In genomic region chr7:31478018-31478417, GRCh38 we compare ENCODE assay signal across 17 cellular contexts. TPM values are rescaled to one million over a fixed set of nuclear protein-coding genes. Genes with fewer than 3 reads are reported as not detected.
DNase-seq lines count a peak whose midpoint lies in the region; ATAC-seq and TF ChIP-seq lines count a peak whose summit lies in the region.
"Had no signal": no experiment of that assay in that cellular context is flagged by ENCODE, and none has a peak within 500 bp of the region (broad histone marks: within the 10 kb centered on the region; RNA-seq: fewer than 3 reads in every experiment).

No MANE protein-coding gene starts in this region.

- no peaks in the 10 kb centered on the region for H3K9me3 Mint-ChIP-seq in endodermal cell

- H3K79me2 ChIP-seq in OCI-LY3 (ENCODE audit: low read length) (no peaks in the 10 kb centered on the region), trophoblast cell (ENCODE audit: control insufficient read depth, insufficient read depth, low read length, poor library complexity) (no peaks in the 10 kb centered on the region)

- no peak overlapping the region for H3K23ac ChIP-seq in trophoblast cell (ENCODE audit: low read length)

- no peak overlapping the region for H3K18ac ChIP-seq in trophoblast cell (ENCODE audit: low read length)

- H4K91ac ChIP-seq in trophoblast cell (ENCODE audit: low read depth, low read length) = no peak overlapping the region

- no peak overlapping the region for H2AFZ ChIP-seq in OCI-LY3 (ENCODE audit: low read depth, low read length)
- H2AFZ ChIP-seq in trophoblast cell (ENCODE audit: insufficient read depth, low read length, poor library complexity) = no peak overlapping the region

- no peak overlapping the region for H4K12ac ChIP-seq in trophoblast cell (ENCODE audit: low read depth, low read length)

- WGBS in endodermal cell (ENCODE audit: insufficient coverage in 1 of 2, insufficient read length in 1 of 2), 2 experiments = 84 to 100% methylated on average over 1 to 2 of the region's 3 CpGs
- WGBS in trophoblast cell (ENCODE audit: extremely low coverage, insufficient coverage, insufficient read length) = no CpG with 5 or more reads among the region's 3 CpGs

- TF ChIP-seq CTCF in OCI-LY3 (IDR thresholded peaks at IDR 0.05; ENCODE audit: low read depth, low read length) = no peak
- TF ChIP-seq CTCF in endodermal cell (conservative IDR thresholded peaks at IDR 0.05) = no peak

- ATAC-seq in HG03354 (IDR thresholded peaks at IDR 0.05; ENCODE audit: poor library complexity, severe bottlenecking, unreplicated experiment) (no peak), GM21447 (IDR thresholded peaks at IDR 0.05; ENCODE audit: unreplicated experiment) (no peak), HG02678 (IDR thresholded peaks at IDR 0.05; ENCODE audit: unreplicated experiment) (no peak)
- ATAC-seq: A549, K562 had no signal

- H2BK5ac ChIP-seq in trophoblast cell (ENCODE audit: low read depth, low read length, poor library complexity) = no peak overlapping the region

- H3K4me1 ChIP-seq in OCI-LY3 (ENCODE audit: low read length) = peaks cover 12% of the 10 kb centered on the region
- peaks cover 11% of the 10 kb centered on the region for H3K4me1 ChIP-seq in endodermal cell (ENCODE audit: control insufficient read depth, insufficient read depth, low read length)
- peaks cover 3 to 6% of the 10 kb centered on the region in 2 experiments for H3K4me1 ChIP-seq in trophoblast cell (ENCODE audit: control insufficient read depth in 1 of 2, insufficient read depth in 2 of 2, low read length in 2 of 2)
- H3K4me1 ChIP-seq: A549, BE2C, HAP-1 had no signal

- no peak overlapping the region for H3K14ac ChIP-seq in trophoblast cell (ENCODE audit: low read length)

- peaks cover 48% of the 10 kb centered on the region for H3K4me1 Mint-ChIP-seq in endodermal cell
- H3K4me1 Mint-ChIP-seq: CD8-positive, alpha-beta memory T cell had no signal

- peaks cover 25% of the 10 kb centered on the region for H3K36me3 Mint-ChIP-seq in endodermal cell (ENCODE audit: low read depth)
- H3K36me3 Mint-ChIP-seq: CD8-positive, alpha-beta memory T cell had no signal

- H4K8ac ChIP-seq in trophoblast cell (ENCODE audit: low read depth, low read length) = no peak overlapping the region

- no peak overlapping the region for H2BK12ac ChIP-seq in trophoblast cell (ENCODE audit: low read length)

- H3K4me3 ChIP-seq in OCI-LY3 (ENCODE audit: low read length) (no peak overlapping the region), endodermal cell (ENCODE audit: low read length) (no peak overlapping the region), trophoblast cell (ENCODE audit: low read depth, low read length) (no peak overlapping the region)
- H3K4me3 ChIP-seq: A549, HAP-1, K562 had no signal

- H2BK120ac ChIP-seq in trophoblast cell (ENCODE audit: insufficient read depth, low read length, poor library complexity) = no peak overlapping the region

- no peaks in the 10 kb centered on the region for H3K27me3 Mint-ChIP-seq in endodermal cell (ENCODE audit: insufficient read depth)
- H3K27me3 Mint-ChIP-seq: CD8-positive, alpha-beta memory T cell had no signal

- H4K20me1 ChIP-seq in OCI-LY3 (ENCODE audit: insufficient read depth, low read length) = no peaks in the 10 kb centered on the region

- no peak overlapping the region for H3K27ac ChIP-seq in OCI-LY3 (ENCODE audit: low read length)
- H3K27ac ChIP-seq in endodermal cell (ENCODE audit: low read depth, low read length) = no peak overlapping the region
- no peak overlapping the region for H3K27ac ChIP-seq in trophoblast cell (ENCODE audit: low read depth, low read length)
- H3K27ac ChIP-seq: A549, HL-60 had no signal

- H3K4me3 Mint-ChIP-seq in endodermal cell = no peak overlapping the region
- H3K4me3 Mint-ChIP-seq: CD8-positive, alpha-beta memory T cell had no signal

- H3K27me3 ChIP-seq in OCI-LY3 (ENCODE audit: low read depth, low read length) (no peaks in the 10 kb centered on the region), endodermal cell (ENCODE audit: control insufficient read depth, insufficient read depth, low read length, poor library complexity, severe bottlenecking) (no peaks in the 10 kb centered on the region), trophoblast cell (ENCODE audit: insufficient read depth, low read length) (no peaks in the 10 kb centered on the region)
- H3K27me3 ChIP-seq: BE2C had no signal

- H3K36me3 ChIP-seq in OCI-LY3 (replicated peaks; ENCODE audit: low read depth, low read length) (no peaks in the 10 kb centered on the region), endodermal cell (ENCODE audit: control insufficient read depth, insufficient read depth, low read length) (no peaks in the 10 kb centered on the region), trophoblast cell (ENCODE audit: control insufficient read depth in 1 of 2, insufficient read depth in 2 of 2, low read length in 2 of 2) (no peaks in the 10 kb centered on the region)
- H3K36me3 ChIP-seq: BE2C, HAP-1 had no signal

- peak overlapping the region; percentile 30 for H3K27ac Mint-ChIP-seq in endodermal cell
- H3K27ac Mint-ChIP-seq: CD8-positive, alpha-beta memory T cell had no signal

- peaks cover 3% of the 10 kb centered on the region for H3K79me1 ChIP-seq in trophoblast cell (ENCODE audit: low read length)

- H3K4me2 ChIP-seq in OCI-LY3 (ENCODE audit: low read length) (peak overlapping the region; percentile 58; the same call in 1 of the 2 replicates), trophoblast cell (ENCODE audit: low read length) (no peak overlapping the region)
- H3K4me2 ChIP-seq: A549 had no signal

- no peaks in the 10 kb centered on the region for H3K9me3 ChIP-seq in OCI-LY3 (ENCODE audit: insufficient read depth, low read length)
- no peaks in the 10 kb centered on the region for H3K9me3 ChIP-seq in endodermal cell (ENCODE audit: control insufficient read depth, low read length)
- no peaks in the 10 kb centered on the region for H3K9me3 ChIP-seq in trophoblast cell (ENCODE audit: insufficient read depth, low read depth, low read length)
- H3K9me3 ChIP-seq: A549, BE2C, Caco-2, HAP-1 had no signal

- H3K9ac ChIP-seq in OCI-LY3 (ENCODE audit: low read length) (no peak overlapping the region), endodermal cell (ENCODE audit: extremely low read depth, low read length, poor library complexity, severe bottlenecking) (no peak overlapping the region), trophoblast cell (ENCODE audit: low read length) (no peak overlapping the region)

- H3K4ac ChIP-seq in trophoblast cell (ENCODE audit: low read depth, low read length) = no peak overlapping the region

- no peak for DNase-seq in endodermal cell
- DNase-seq in trophoblast cell = peak; percentile 47 to 71
- DNase-seq: BE2C; Caco-2; CD8-positive, alpha-beta memory T cell; DND-41; GDM1; GOT3 had no signal

- no peak overlapping the region for H2AK5ac ChIP-seq in trophoblast cell (ENCODE audit: low read length)

RNA-seq across cellular contexts. Expression of gene ITPRID1, which starts 35.9 kb away (rescaled TPM):
- 10 to 100 TPM in 1 of 2 donors, 1 to 10 TPM in 1; 5.6 to 21.8 TPM for total RNA-seq in endodermal cell
- 1.6 TPM for polyA plus RNA-seq in endodermal cell (2013, experiment 1 of 2)
- polyA plus RNA-seq in endodermal cell (2013, experiment 2 of 2) = 2.2 TPM
- polyA plus RNA-seq in trophoblast cell (2013) = not detected in 2 replicates
- total RNA-seq: CD8-positive, alpha-beta memory T cell; K562 had no signal
- polyA plus RNA-seq: A549; AG04450; CD8-positive, alpha-beta memory T cell; K562 had no signal
